1 cellular context compared by ENCODE assay signal in the genomic region with DNA sequence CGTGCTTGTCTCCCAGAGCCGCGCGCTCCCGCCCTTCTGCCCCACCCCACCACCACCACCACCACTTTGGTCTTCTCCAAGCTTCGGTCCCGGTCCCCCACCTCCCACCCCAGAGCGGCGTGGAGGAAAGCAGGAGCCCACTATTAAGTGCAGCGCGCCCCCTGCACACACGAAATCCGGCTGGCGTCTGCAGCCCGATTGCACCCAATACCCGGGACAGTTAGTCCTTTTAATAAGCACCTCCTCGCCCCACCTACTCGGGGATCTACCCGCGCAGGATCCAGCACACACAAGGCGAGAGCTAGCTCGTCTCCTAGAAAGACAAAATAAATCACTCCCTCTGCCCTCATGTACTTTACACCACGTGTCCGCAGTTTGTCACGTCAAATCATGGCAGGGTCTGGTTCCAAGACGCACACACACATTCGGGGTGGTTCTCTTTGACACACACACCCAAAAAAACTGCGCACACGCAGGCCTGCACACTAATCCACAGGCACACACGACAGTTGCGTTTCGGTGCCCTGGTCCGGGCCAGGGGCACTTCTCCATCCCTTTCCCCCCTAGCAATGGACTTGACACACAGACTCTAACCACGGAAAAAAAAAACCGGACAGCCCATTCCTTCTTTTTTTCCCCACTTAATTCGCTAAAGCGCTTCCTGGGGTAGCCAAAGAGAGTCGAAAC.
A peak's percentile ranks its signal among the peaks of the same experiment; 100 is the strongest.
TF ChIP-seq lines count a peak whose summit lies in the region.

No MANE protein-coding gene starts in this region.

TF ChIP-seq in GM12878, 131 proteins besides CTCF, POLR2A, EP300 and RAD21 (continued from another document):
- TF ChIP-seq, protein P1, sequence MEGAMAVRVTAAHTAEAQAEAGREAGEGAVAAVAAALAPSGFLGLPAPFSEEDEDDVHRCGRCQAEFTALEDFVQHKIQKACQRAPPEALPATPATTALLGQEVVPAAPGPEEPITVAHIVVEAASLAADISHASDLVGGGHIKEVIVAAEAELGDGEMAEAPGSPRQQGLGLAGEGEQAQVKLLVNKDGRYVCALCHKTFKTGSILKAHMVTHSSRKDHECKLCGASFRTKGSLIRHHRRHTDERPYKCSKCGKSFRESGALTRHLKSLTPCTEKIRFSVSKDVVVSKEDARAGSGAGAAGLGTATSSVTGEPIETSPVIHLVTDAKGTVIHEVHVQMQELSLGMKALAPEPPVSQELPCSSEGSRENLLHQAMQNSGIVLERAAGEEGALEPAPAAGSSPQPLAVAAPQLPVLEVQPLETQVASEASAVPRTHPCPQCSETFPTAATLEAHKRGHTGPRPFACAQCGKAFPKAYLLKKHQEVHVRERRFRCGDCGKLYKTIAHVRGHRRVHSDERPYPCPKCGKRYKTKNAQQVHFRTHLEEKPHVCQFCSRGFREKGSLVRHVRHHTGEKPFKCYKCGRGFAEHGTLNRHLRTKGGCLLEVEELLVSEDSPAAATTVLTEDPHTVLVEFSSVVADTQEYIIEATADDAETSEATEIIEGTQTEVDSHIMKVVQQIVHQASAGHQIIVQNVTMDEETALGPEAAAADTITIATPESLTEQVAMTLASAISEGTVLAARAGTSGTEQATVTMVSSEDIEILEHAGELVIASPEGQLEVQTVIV (IDR thresholded peaks at IDR 0.05; ENCODE audit: borderline replicate concordance, partially characterized antibody) = no peak
- 0 out of 2 replicates have a peak, but pooled peaks have one; percentile 22 for TF ChIP-seq ZNF384 (IDR thresholded peaks at IDR 0.05; ENCODE audit: borderline replicate concordance, low read depth, low read length)
- TF ChIP-seq JUND (IDR thresholded peaks at IDR 0.05; ENCODE audit: low read depth, low read length) = no peak
- TF ChIP-seq NRF1 (conservative IDR thresholded peaks at IDR 0.05; ENCODE audit: low read depth, low read length) = no peak
- TF ChIP-seq, protein P2, sequence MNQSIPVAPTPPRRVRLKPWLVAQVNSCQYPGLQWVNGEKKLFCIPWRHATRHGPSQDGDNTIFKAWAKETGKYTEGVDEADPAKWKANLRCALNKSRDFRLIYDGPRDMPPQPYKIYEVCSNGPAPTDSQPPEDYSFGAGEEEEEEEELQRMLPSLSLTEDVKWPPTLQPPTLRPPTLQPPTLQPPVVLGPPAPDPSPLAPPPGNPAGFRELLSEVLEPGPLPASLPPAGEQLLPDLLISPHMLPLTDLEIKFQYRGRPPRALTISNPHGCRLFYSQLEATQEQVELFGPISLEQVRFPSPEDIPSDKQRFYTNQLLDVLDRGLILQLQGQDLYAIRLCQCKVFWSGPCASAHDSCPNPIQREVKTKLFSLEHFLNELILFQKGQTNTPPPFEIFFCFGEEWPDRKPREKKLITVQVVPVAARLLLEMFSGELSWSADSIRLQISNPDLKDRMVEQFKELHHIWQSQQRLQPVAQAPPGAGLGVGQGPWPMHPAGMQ (IDR thresholded peaks at IDR 0.05; ENCODE audit: borderline replicate concordance) = no peak
- no peak for TF ChIP-seq KLF5 (IDR thresholded peaks at IDR 0.05; ENCODE audit: partially characterized antibody)
- 0 out of 2 replicates have a peak, but pooled peaks have one; percentile 3 for TF ChIP-seq NBN (IDR thresholded peaks at IDR 0.05)
- TF ChIP-seq CBX3 (IDR thresholded peaks at IDR 0.05; ENCODE audit: borderline replicate concordance, low read depth) = no peak
- TF ChIP-seq ESRRA (IDR thresholded peaks at IDR 0.05; ENCODE audit: low read length) = no peak
- no peak for TF ChIP-seq SIX5 (IDR thresholded peaks at IDR 0.05; ENCODE audit: low read depth, low read length, severe bottlenecking)
- TF ChIP-seq BACH1 (IDR thresholded peaks at IDR 0.05; ENCODE audit: borderline replicate concordance) = 0 out of 2 replicates have a peak, but pooled peaks have one; percentile 17
- TF ChIP-seq RCOR1 (conservative IDR thresholded peaks at IDR 0.05; ENCODE audit: low read depth, low read length) = 0 out of 2 replicates have a peak, but pooled peaks have one; percentile 19
- no peak for TF ChIP-seq MEF2A (IDR thresholded peaks at IDR 0.05; ENCODE audit: insufficient read depth, low read depth, low read length)
- no peak for TF ChIP-seq SPI1 (IDR thresholded peaks at IDR 0.05; ENCODE audit: borderline replicate concordance, insufficient read depth, low read depth, low read length)
- TF ChIP-seq ZNF207 (IDR thresholded peaks at IDR 0.05; ENCODE audit: borderline replicate concordance) = 0 out of 2 replicates have a peak, but pooled peaks have one; percentile 26
- TF ChIP-seq IKZF2 (IDR thresholded peaks at IDR 0.05) = 0 out of 4 replicates have a peak, but pooled peaks of 1 of the 2 experiments have one; percentile 4
- TF ChIP-seq, protein P3, sequence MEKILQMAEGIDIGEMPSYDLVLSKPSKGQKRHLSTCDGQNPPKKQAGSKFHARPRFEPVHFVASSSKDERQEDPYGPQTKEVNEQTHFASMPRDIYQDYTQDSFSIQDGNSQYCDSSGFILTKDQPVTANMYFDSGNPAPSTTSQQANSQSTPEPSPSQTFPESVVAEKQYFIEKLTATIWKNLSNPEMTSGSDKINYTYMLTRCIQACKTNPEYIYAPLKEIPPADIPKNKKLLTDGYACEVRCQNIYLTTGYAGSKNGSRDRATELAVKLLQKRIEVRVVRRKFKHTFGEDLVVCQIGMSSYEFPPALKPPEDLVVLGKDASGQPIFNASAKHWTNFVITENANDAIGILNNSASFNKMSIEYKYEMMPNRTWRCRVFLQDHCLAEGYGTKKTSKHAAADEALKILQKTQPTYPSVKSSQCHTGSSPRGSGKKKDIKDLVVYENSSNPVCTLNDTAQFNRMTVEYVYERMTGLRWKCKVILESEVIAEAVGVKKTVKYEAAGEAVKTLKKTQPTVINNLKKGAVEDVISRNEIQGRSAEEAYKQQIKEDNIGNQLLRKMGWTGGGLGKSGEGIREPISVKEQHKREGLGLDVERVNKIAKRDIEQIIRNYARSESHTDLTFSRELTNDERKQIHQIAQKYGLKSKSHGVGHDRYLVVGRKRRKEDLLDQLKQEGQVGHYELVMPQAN (conservative IDR thresholded peaks at IDR 0.05) = peak; percentile 80
- TF ChIP-seq EED (IDR thresholded peaks at IDR 0.05; ENCODE audit: low read depth) = peak; percentile 23; the same call in 1 of the 2 replicates
- TF ChIP-seq PAX8 (IDR thresholded peaks at IDR 0.05) = no peak
- TF ChIP-seq ZNF622 (IDR thresholded peaks at IDR 0.05) = no peak
- TF ChIP-seq, protein P4, sequence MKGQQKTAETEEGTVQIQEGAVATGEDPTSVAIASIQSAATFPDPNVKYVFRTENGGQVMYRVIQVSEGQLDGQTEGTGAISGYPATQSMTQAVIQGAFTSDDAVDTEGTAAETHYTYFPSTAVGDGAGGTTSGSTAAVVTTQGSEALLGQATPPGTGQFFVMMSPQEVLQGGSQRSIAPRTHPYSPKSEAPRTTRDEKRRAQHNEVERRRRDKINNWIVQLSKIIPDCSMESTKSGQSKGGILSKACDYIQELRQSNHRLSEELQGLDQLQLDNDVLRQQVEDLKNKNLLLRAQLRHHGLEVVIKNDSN (IDR thresholded peaks at IDR 0.05; ENCODE audit: borderline replicate concordance, extremely low read length, insufficient read depth, low read depth, low read length) = peak; percentile 45
- no peak for TF ChIP-seq POLR2AphosphoS2 (IDR thresholded peaks at IDR 0.05; ENCODE audit: low read depth, low read length)
- TF ChIP-seq CHD2 (IDR thresholded peaks at IDR 0.05; ENCODE audit: borderline replicate concordance, low read depth, low read length) = no peak
- no peak for TF ChIP-seq RUNX3 (IDR thresholded peaks at IDR 0.05; ENCODE audit: low read length)
- TF ChIP-seq SMAD1 (IDR thresholded peaks at IDR 0.05; ENCODE audit: low read depth, partially characterized antibody) = peak; percentile 22
- no peak for TF ChIP-seq SREBF1 (IDR thresholded peaks at IDR 0.05; ENCODE audit: low read length)
- no peak for TF ChIP-seq ZNF217 (IDR thresholded peaks at IDR 0.05)
- TF ChIP-seq, protein P5, sequence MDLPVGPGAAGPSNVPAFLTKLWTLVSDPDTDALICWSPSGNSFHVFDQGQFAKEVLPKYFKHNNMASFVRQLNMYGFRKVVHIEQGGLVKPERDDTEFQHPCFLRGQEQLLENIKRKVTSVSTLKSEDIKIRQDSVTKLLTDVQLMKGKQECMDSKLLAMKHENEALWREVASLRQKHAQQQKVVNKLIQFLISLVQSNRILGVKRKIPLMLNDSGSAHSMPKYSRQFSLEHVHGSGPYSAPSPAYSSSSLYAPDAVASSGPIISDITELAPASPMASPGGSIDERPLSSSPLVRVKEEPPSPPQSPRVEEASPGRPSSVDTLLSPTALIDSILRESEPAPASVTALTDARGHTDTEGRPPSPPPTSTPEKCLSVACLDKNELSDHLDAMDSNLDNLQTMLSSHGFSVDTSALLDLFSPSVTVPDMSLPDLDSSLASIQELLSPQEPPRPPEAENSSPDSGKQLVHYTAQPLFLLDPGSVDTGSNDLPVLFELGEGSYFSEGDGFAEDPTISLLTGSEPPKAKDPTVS (IDR thresholded peaks at IDR 0.05; ENCODE audit: low read depth, low read length) = no peak
- TF ChIP-seq, protein P6, sequence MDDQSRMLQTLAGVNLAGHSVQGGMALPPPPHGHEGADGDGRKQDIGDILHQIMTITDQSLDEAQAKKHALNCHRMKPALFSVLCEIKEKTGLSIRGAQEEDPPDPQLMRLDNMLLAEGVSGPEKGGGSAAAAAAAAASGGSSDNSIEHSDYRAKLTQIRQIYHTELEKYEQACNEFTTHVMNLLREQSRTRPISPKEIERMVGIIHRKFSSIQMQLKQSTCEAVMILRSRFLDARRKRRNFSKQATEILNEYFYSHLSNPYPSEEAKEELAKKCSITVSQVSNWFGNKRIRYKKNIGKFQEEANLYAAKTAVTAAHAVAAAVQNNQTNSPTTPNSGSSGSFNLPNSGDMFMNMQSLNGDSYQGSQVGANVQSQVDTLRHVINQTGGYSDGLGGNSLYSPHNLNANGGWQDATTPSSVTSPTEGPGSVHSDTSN (IDR thresholded peaks at IDR 0.05; ENCODE audit: insufficient replicate concordance, low read depth, low read length) = no peak
- no peak for TF ChIP-seq MTA3 (IDR thresholded peaks at IDR 0.05; ENCODE audit: borderline replicate concordance, low read length)
- peak; percentile 75 for TF ChIP-seq POLR2AphosphoS5 (IDR thresholded peaks at IDR 0.05; ENCODE audit: low read length)
- TF ChIP-seq RB1 (IDR thresholded peaks at IDR 0.05; ENCODE audit: borderline replicate concordance) = no peak
